Comparison of ENCODE assay signal across 17 cellular contexts in genomic region chr9:109766351-109766750, GRCh38. TPM values are rescaled to one million over a fixed set of nuclear protein-coding genes. Genes with fewer than 3 reads are reported as not detected.
A peak's percentile ranks its signal among the peaks of the same experiment; 100 is the strongest.
DNase-seq lines count a peak whose midpoint lies in the region; ATAC-seq and TF ChIP-seq lines count a peak whose summit lies in the region.
"Had no signal": no experiment of that assay in that cellular context is flagged by ENCODE, and none has a peak within 500 bp of the region (broad histone marks: within the 10 kb centered on the region; RNA-seq: fewer than 3 reads in every experiment).

No MANE protein-coding gene starts in this region.

- H3K4me1 Mint-ChIP-seq in HFFc6 (ENCODE audit: low read depth) = peaks cover 46% of the 10 kb centered on the region

- no peaks in the 10 kb centered on the region for H3K9me3 Mint-ChIP-seq in HFFc6

- H3K4me3 ChIP-seq in adrenal gland = no peak overlapping the region
- no peak overlapping the region for H3K4me3 ChIP-seq in H7 (ENCODE audit: insufficient read depth, low read depth, low read length)
- H3K4me3 ChIP-seq: gastrocnemius medialis, right atrium auricular region had no signal

- intact Hi-C loops in adrenal gland (cut with DNase I) = no loop called here

- DNase-seq in AG09319 (ENCODE audit: extremely low read depth, low read depth) (peak; percentile 82), HFFc6 (peak; percentile 97), adrenal gland (peak; percentile 38 to 76 (median 60)), foreskin keratinocyte (peak; percentile 91 to 97), islet precursor cell (no peak), activated T-cell treated with anti-CD3 and anti-CD28 coated beads for 4 hours (no peak), DMS53 (lab: John Stamatoyannopoulos, UW) (no peak), H7 (no peak)
- DNase-seq: activated naive CD4-positive, alpha-beta T cell treated with anti-CD3 and anti-CD28 coated beads, Interleukin-2, amount 50 U/mL, for 16 hours; C1 segment of cervical spinal cord; gastrocnemius medialis; NCI-H1436 treated with DMSO at 0.1 percent for 48 hours; NCI-H69; stimulated activated naive CD4-positive, alpha-beta T cell had no signal

- H3K36me3 ChIP-seq in adrenal gland (replicated peaks in 1 of 2) = no peaks in the 10 kb centered on the region
- no peaks in the 10 kb centered on the region for H3K36me3 ChIP-seq in H7 (replicated peaks; ENCODE audit: control insufficient read depth, insufficient read depth, low read length)
- H3K36me3 ChIP-seq: gastrocnemius medialis, right atrium auricular region had no signal

- TF ChIP-seq POLR2A in adrenal gland (IDR thresholded peaks at IDR 0.05) = no peak

- 27 to 40% (median 38%) methylated on average over 2 of the region's 2 CpGs for WGBS in adrenal gland, 4 donors

- H3K27me3 Mint-ChIP-seq in HFFc6 (ENCODE audit: insufficient read depth) = peaks cover 6% of the 10 kb centered on the region

- no peak overlapping the region for H3K4me3 Mint-ChIP-seq in HFFc6

- H3K9me3 ChIP-seq in adrenal gland (replicated peaks in 1 of 3) = no peaks in the 10 kb centered on the region
- H3K9me3 ChIP-seq: gastrocnemius medialis, right atrium auricular region had no signal

- H3K27me3 ChIP-seq in adrenal gland (no peaks in the 10 kb centered on the region), foreskin keratinocyte (peaks cover 4% of the 10 kb centered on the region), H7 (ENCODE audit: control insufficient read depth, insufficient read depth, low read length) (no peaks in the 10 kb centered on the region)
- H3K27me3 ChIP-seq: right atrium auricular region had no signal

- H3K27ac ChIP-seq in adrenal gland = peak overlapping the region in 3 of 5 donors; percentile 10 to 87 (median 44)
- H3K27ac ChIP-seq in foreskin keratinocyte = no peak overlapping the region
- H3K27ac ChIP-seq: gastrocnemius medialis had no signal

- H3K27ac Mint-ChIP-seq in HFFc6 = peak overlapping the region; percentile 76; the same call in 1 of the 2 replicates

- no peaks in the 10 kb centered on the region for H3K4me1 ChIP-seq in adrenal gland (replicated peaks in 1 of 2)
- peaks cover 10% of the 10 kb centered on the region for H3K4me1 ChIP-seq in foreskin keratinocyte
- H3K4me1 ChIP-seq: gastrocnemius medialis had no signal

- no peaks in the 10 kb centered on the region for H3K36me3 Mint-ChIP-seq in HFFc6 (ENCODE audit: low read depth)

- ATAC-seq in foreskin keratinocyte = peak; percentile 95
- ATAC-seq: gastrocnemius medialis, HepG2 had no signal

- TF ChIP-seq CTCF in AG09319 (IDR thresholded peaks at IDR 0.05; ENCODE audit: low read depth, low read length) = no peak
- no peak for TF ChIP-seq CTCF in HFFc6 (IDR thresholded peaks at IDR 0.05)
- no peak for TF ChIP-seq CTCF in adrenal gland (IDR thresholded peaks at IDR 0.05)
- TF ChIP-seq CTCF in foreskin keratinocyte (conservative IDR thresholded peaks at IDR 0.05) = no peak

RNA-seq across cellular contexts. Expression of gene PALM2AKAP2, which starts 13.6 kb away (rescaled TPM):
- total RNA-seq in HFFc6 (2021; fragmentation: NEBNext Ultra II Directional; extraction: Animal tissue kit (Norgen Biotek cat#: 25700)) = 10 to 100 TPM; 20.1 to 35.1 (median 22.7) TPM
- total RNA-seq in adrenal gland (10 to 100 TPM; 18.0 to 27.3 (median 23.3) TPM), foreskin keratinocyte (6.6 and 8.9 TPM in 2 replicates)
- polyA plus RNA-seq in adrenal gland (1 to 10 TPM in 2 of 3 donors, under 1 TPM in 1; 0.07 to 5.8 (median 5.8) TPM), foreskin keratinocyte (not detected in 2 replicates)
- total RNA-seq in H7 (2014; rRNA removed; shearing (Covaris generic)) = 0.15 and 1.1 TPM in 2 replicates
- total RNA-seq: activated CD8-positive, alpha-beta memory T cell treated with anti-CD3 and anti-CD28 coated beads for 36 hours had no signal

Comparison
In these comparisons a context has a peak if more than half of its experiments do, and no peak if none do; other contexts are left out.
1. DNase-seq: peak in AG09319 (single experiment), HFFc6 (single experiment), adrenal gland (7 of 7) and foreskin keratinocyte (2 of 2); none in islet precursor cell (single experiment), activated T-cell treated with anti-CD3 and anti-CD28 coated beads for 4 hours (single experiment), DMS53 (single experiment) and H7 (single experiment).